ENCODE assay signal across 21 cellular contexts in the genomic region with DNA sequence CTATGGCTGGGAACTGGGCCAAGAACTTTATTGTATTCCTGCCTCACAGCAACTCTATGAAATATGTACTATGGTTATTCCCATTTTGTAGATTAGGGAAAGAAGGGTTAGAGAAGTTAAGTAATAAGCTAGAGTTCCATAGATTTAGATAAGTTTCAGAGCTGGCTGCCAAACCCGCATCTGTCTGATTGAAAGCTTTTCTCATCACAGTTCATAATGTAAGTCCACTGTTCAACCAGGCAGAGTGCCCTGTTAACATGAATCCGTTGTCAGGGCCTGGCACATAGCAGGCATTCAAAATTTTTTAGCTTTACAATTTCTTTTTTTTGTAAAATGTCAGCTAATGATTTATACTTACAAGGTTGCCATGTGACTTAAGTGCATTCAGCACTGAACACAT.
"Had no signal": no experiment of that assay in that cellular context is flagged by ENCODE, and none has a peak within 500 bp of the region (broad histone marks: within the 10 kb centered on the region; RNA-seq: fewer than 3 reads in every experiment).

No MANE protein-coding gene starts in this region.

- H3K4me1 Mint-ChIP-seq: IgD-negative memory B cell, T-cell had no signal

- H3K4me2 ChIP-seq: KMS-11, SK-N-SH had no signal

- H3K4me3 ChIP-seq: K562 had no signal

- DNase-seq: Kasumi-1; MM.1S; NCI-H1092 treated with DMSO at 0.1 percent for 48 hours; NCI-H1417 treated with DMSO at 0.1 percent for 48 hours; NCI-H1694 treated with DMSO at 0.1 percent for 48 hours; NCI-H2081; NCI-H446 treated with DMSO at 0.1 percent for 48 hours; NCI-H510A treated with DMSO at 0.1 percent for 48 hours; NCI-H526; NCI-H748 treated with DMSO at 0.1 percent for 48 hours; NK-92 treated with Interleukin-12 subunit alpha and Interleukin-12 subunit beta, amount 100 ng/mL, for 24 hours; PC-3; SHP77; SK-N-SH; SW 1271; T-cell had no signal

- H3K9ac ChIP-seq: KMS-11, SK-N-SH had no signal

- H3K36me3 Mint-ChIP-seq: IgD-negative memory B cell, T-cell had no signal

- H3K27ac ChIP-seq: HL-60, KMS-11, RWPE1 had no signal

- H3K27ac Mint-ChIP-seq: IgD-negative memory B cell, T-cell had no signal

- H3K9me3 Mint-ChIP-seq: T-cell had no signal

- H3K4me3 Mint-ChIP-seq: IgD-negative memory B cell, T-cell had no signal
